In the genomic region with DNA sequence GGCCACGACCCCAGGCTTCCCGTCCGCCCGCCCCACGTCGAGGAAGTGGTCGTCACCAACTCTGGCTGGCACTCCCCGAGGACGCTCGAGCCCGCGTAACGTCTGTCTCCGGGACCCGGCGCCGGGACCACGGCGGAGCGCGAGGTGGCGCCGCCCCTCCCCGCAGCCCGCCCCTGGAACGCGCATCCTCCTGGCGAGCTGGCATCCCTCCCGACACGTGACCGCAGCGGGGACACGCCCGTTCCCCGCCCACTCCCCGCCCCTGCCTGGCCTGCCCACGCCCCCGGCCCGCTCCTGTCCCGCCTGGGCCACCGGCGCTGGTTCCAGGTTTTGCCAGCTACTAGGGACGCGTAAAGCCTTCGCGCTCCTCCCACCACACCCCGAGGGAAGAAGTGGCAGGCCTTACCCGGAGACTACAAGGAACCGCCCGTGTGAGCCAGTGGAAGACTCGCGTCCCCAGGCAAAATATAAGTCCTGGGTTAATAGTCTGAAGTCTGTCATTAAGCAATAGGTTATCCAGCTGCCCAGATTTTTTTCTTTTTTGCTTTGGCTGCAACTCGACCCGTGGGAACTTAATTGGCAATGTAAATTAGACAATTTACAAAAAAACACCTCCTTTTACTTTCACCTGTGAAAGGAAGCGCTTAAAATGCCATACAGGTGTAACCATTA, we compare ENCODE assay signal across 8 cellular contexts. TPM values are rescaled to one million over a fixed set of nuclear protein-coding genes. Genes with fewer than 3 reads are reported as not detected.
A peak's percentile ranks its signal among the peaks of the same experiment; 100 is the strongest.
DNase-seq lines count a peak whose midpoint lies in the region; ATAC-seq and TF ChIP-seq lines count a peak whose summit lies in the region.

A gene (minus strand): TSS at position 131 of the 672 bp plus-strand sequence. CDS start 20,291 bp downstream, outside the sequence.

- TF ChIP-seq CTCF in AG09319 (IDR thresholded peaks at IDR 0.05; ENCODE audit: low read depth, low read length) (no peak), osteoblast (IDR thresholded peaks at IDR 0.05; ENCODE audit: extremely low read depth, low read depth, low read length) (no peak), suprapubic skin (IDR thresholded peaks at IDR 0.05) (no peak)

- H3K9me3 ChIP-seq in adipocyte (ENCODE audit: control insufficient read depth, low read length) (no peaks in the 10 kb centered on the region), osteoblast (ENCODE audit: low read depth, low read length) (no peaks in the 10 kb centered on the region), suprapubic skin (no peaks in the 10 kb centered on the region)

- peaks cover 3% of the 10 kb centered on the region for H3K79me2 ChIP-seq in osteoblast (ENCODE audit: insufficient read depth, low read length)

- H3K4me1 ChIP-seq in adipocyte (ENCODE audit: control insufficient read depth, insufficient read depth, low read length) (peaks cover 37% of the 10 kb centered on the region), osteoblast (ENCODE audit: insufficient read depth, low read length) (peaks cover 17% of the 10 kb centered on the region), suprapubic skin (peaks cover 36% of the 10 kb centered on the region)

- ATAC-seq in GM21723 (IDR thresholded peaks at IDR 0.05; ENCODE audit: unreplicated experiment) (peak; percentile 67), Right ventricle myocardium inferior (peak; percentile 97)

- peak within 1 kb of the TSS; percentile 85 for H3K4me3 ChIP-seq in adipocyte (ENCODE audit: low read length)
- peak within 1 kb of the TSS; percentile 82 for H3K4me3 ChIP-seq in osteoblast (ENCODE audit: insufficient read depth, low read length)
- peak within 1 kb of the TSS; percentile 72 for H3K4me3 ChIP-seq in suprapubic skin

- H3K4me2 ChIP-seq in osteoblast (ENCODE audit: insufficient read depth, low read length) = peak within 1 kb of the TSS; percentile 98

- peak; percentile 31 to 74 for TF ChIP-seq POLR2A in suprapubic skin (IDR thresholded peaks at IDR 0.05)

- peak within 1 kb of the TSS; percentile 82 for H3K9ac ChIP-seq in adipocyte (ENCODE audit: low read length)

- no peaks in the 10 kb centered on the region for H3K27me3 ChIP-seq in adipocyte (replicated peaks; ENCODE audit: control insufficient read depth, insufficient read depth, low read length)
- no peaks in the 10 kb centered on the region for H3K27me3 ChIP-seq in osteoblast (ENCODE audit: insufficient read depth, low read length)
- no peaks in the 10 kb centered on the region for H3K27me3 ChIP-seq in suprapubic skin

- H3K27ac ChIP-seq in osteoblast (ENCODE audit: low read depth, low read length) = peak within 1 kb of the TSS; percentile 66
- peak within 1 kb of the TSS; percentile 92 for H3K27ac ChIP-seq in suprapubic skin

- DNase-seq in AG09319 (ENCODE audit: extremely low read depth, low read depth) (peak; percentile 74), NCI-H1436 (lab: John Stamatoyannopoulos, UW) (peak; percentile 94), T follicular helper cell (ENCODE audit: low read depth) (peak; percentile 68), adipocyte (ENCODE audit: low read depth) (peak; percentile 96), Right ventricle myocardium inferior (ENCODE audit: missing footprints) (peak; percentile 97), osteoblast (ENCODE audit: insufficient read length, low spot score, missing footprints) (peak; percentile 95), suprapubic skin (ENCODE audit: low spot score in 2 of 2) (peak; percentile 97)

- no peaks in the 10 kb centered on the region for H4K20me1 ChIP-seq in osteoblast (ENCODE audit: insufficient read depth, low read length)

- H3K36me3 ChIP-seq in adipocyte (ENCODE audit: control insufficient read depth, insufficient read depth, low read length, severe bottlenecking) (no peaks in the 10 kb centered on the region), osteoblast (ENCODE audit: insufficient read depth, low read length) (no peaks in the 10 kb centered on the region), suprapubic skin (no peaks in the 10 kb centered on the region)

- H2AFZ ChIP-seq in osteoblast (ENCODE audit: low read length) = peak within 1 kb of the TSS; percentile 93

- intact Hi-C loops in Right ventricle myocardium inferior (cut with DNase I) = loop anchor here (1.0 kb wide), 1 partner anchor 28 kb away; a partner anchor contains a TSS

- TF ChIP-seq EP300 in suprapubic skin (IDR thresholded peaks at IDR 0.05) = no peak

- WGBS in suprapubic skin = 4% methylated on average over 19 of the region's 55 CpGs

RNA-seq across cellular contexts. Expression of the gene that starts here (rescaled TPM):
- 78.9 TPM for total RNA-seq in Right ventricle myocardium inferior
- 51.8 and 53.3 TPM in 2 replicates for total RNA-seq in osteoblast
- total RNA-seq in suprapubic skin = 10 to 100 TPM; 31.0 to 42.2 (median 32.4) TPM

Comparison
In these comparisons a context has a peak if more than half of its experiments do, and no peak if none do; other contexts are left out.
1. Peak in every context shown above with its lines: DNase-seq, ATAC-seq, H3K4me3 ChIP-seq and H3K27ac ChIP-seq.